ENCODE assay signal across 11 cellular contexts in genomic region chr7:131249003-131249402, GRCh38.
DNase-seq lines count a peak whose midpoint lies in the region; ATAC-seq and TF ChIP-seq lines count a peak whose summit lies in the region.
"Had no signal": no experiment of that assay in that cellular context is flagged by ENCODE, and none has a peak within 500 bp of the region (broad histone marks: within the 10 kb centered on the region; RNA-seq: fewer than 3 reads in every experiment).

No MANE protein-coding gene starts in this region.

- H3K4me1 ChIP-seq in GM23248 (ENCODE audit: insufficient read depth): peaks cover 20% of the 10 kb centered on the region
- peaks cover 5 to 12% of the 10 kb centered on the region in 2 donors for H3K4me1 ChIP-seq in adrenal gland (replicated peaks in 1 of 2)
- peaks cover 0 to 16% (median 0%) of the 10 kb centered on the region in 9 donors for H3K4me1 ChIP-seq in heart right ventricle

- H3K9ac ChIP-seq in GM23248: no peak overlapping the region

- no peaks in the 10 kb centered on the region for H4K20me1 ChIP-seq in GM23248 (ENCODE audit: insufficient read depth)

- DNase-seq in GM23248 (peak; percentile 99), adrenal gland (peak; percentile 71 to 95 (median 92)), heart right ventricle (peak; percentile 27 to 48), skeletal muscle cell (ENCODE audit: low read depth) (peak; percentile 92), NCI-H526 (lab: John Stamatoyannopoulos, UW) (no peak), GF-D8 (lab: John Stamatoyannopoulos, UW) (no peak)
- no peak for DNase-seq in stimulated activated CD4-positive, alpha-beta T cell treated with anti-CD3 and anti-CD28 coated beads, Interleukin-12 subunit alpha, Interleukin-12 subunit beta, amount 100 ng/mL, for 4 hours
- DNase-seq: activated CD4-positive, alpha-beta T cell treated with anti-CD3 and anti-CD28 coated beads for 1 hour; naive thymus-derived CD8-positive, alpha-beta T cell; stimulated activated CD8-positive, alpha-beta memory T cell treated with anti-CD3 and anti-CD28 coated beads, Interleukin-4, amount 100 ng/mL, for 48 hours had no signal

- in situ Hi-C loops in GM23248 (cut with MboI): no loop called here

- H3F3A ChIP-seq in GM23248 (ENCODE audit: insufficient read depth): peaks cover 10% of the 10 kb centered on the region

- peak in 1 of 2 donors; percentile 43 for TF ChIP-seq POLR2A in adrenal gland (IDR thresholded peaks at IDR 0.05)

- H3K9me3 ChIP-seq in GM23248 (ENCODE audit: low read depth) (no peaks in the 10 kb centered on the region), adrenal gland (replicated peaks in 1 of 3) (no peaks in the 10 kb centered on the region), heart right ventricle (peaks cover 0 to 9% (median 5%) of the 10 kb centered on the region in 11 donors)

- intact Hi-C loops in adrenal gland (cut with DNase I): no loop called here
- intact Hi-C loops in heart right ventricle (cut with DNase I): loop anchor here in 1 of 10 donors (10.0 kb wide), 1 partner anchor 134 kb away; no protein-coding TSS in a partner anchor

- no peaks in the 10 kb centered on the region for H3K36me3 ChIP-seq in GM23248 (ENCODE audit: low read depth)
- no peaks in the 10 kb centered on the region for H3K36me3 ChIP-seq in adrenal gland (replicated peaks in 1 of 2)
- H3K36me3 ChIP-seq in heart right ventricle: no peaks in the 10 kb centered on the region

- no peak overlapping the region for H2AFZ ChIP-seq in GM23248

- peak overlapping the region; percentile 35 for H3K4me2 ChIP-seq in GM23248 (ENCODE audit: unreplicated experiment)

- H3K4me3 ChIP-seq in GM23248: no peak overlapping the region
- no peak overlapping the region for H3K4me3 ChIP-seq in adrenal gland
- H3K4me3 ChIP-seq in heart right ventricle: no peak overlapping the region
- H3K4me3 ChIP-seq in skeletal muscle cell (ENCODE audit: low read depth, low read length): no peak overlapping the region

- no peaks in the 10 kb centered on the region for H3K9me2 ChIP-seq in GM23248 (ENCODE audit: insufficient read depth)

- no peaks in the 10 kb centered on the region for H3K27me3 ChIP-seq in GM23248 (replicated peaks; ENCODE audit: insufficient read depth)
- H3K27me3 ChIP-seq in adrenal gland: no peaks in the 10 kb centered on the region
- H3K27me3 ChIP-seq in heart right ventricle: no peaks in the 10 kb centered on the region

- 0 to 15% methylated on average over 1 of the region's 1 CpG for WGBS in GM23248 (ENCODE audit: low coverage in 1 of 2, low lambda C conversion rate in 2 of 2, missing lambda C conversion rate in 2 of 2), 2 experiments
- 8 to 25% (median 14%) methylated on average over 1 of the region's 1 CpG for WGBS in adrenal gland, 4 donors
- WGBS in heart right ventricle, 2 donors: 22 to 24% methylated on average over 1 of the region's 1 CpG

- ATAC-seq in heart right ventricle (peak; percentile 83 to 98 (median 92)), HG02884 (IDR thresholded peaks at IDR 0.05; ENCODE audit: unreplicated experiment) (no peak)
- ATAC-seq: naive thymus-derived CD8-positive, alpha-beta T cell had no signal

- H3K27ac ChIP-seq in GM23248: peak overlapping the region; percentile 46
- H3K27ac ChIP-seq in adrenal gland: peak overlapping the region in 3 of 5 donors; percentile 51 to 54 (median 53)
- H3K27ac ChIP-seq in heart right ventricle: peak overlapping the region in 2 of 10 donors; percentile 4 to 47

- H3K79me2 ChIP-seq in GM23248 (ENCODE audit: insufficient read depth): no peaks in the 10 kb centered on the region

- TF ChIP-seq CTCF in adrenal gland (IDR thresholded peaks at IDR 0.05) (no peak), heart right ventricle (IDR thresholded peaks at IDR 0.05) (no peak)

Comparison
In these comparisons a context has a peak if more than half of its experiments do, and no peak if none do; other contexts are left out.
1. DNase-seq: peak in GM23248 (single experiment), adrenal gland (7 of 7), heart right ventricle (2 of 2) and skeletal muscle cell (single experiment); none in NCI-H526 (0 of 2), stimulated activated CD4-positive, alpha-beta T cell treated with anti-CD3 and anti-CD28 coated beads, Interleukin-12 subunit alpha, Interleukin-12 subunit beta, amount 100 ng/mL, for 4 hours (single experiment) and GF-D8 (single experiment).